Comparison of ENCODE assay signal across 16 cellular contexts in genomic region chr4:94933799-94934198, GRCh38.
DNase-seq lines count a peak whose midpoint lies in the region; ATAC-seq, FAIRE-seq and TF ChIP-seq lines count a peak whose summit lies in the region.
"Had no signal": no experiment of that assay in that cellular context is flagged by ENCODE, and none has a peak within 500 bp of the region (broad histone marks: within the 10 kb centered on the region; RNA-seq: fewer than 3 reads in every experiment).

No MANE protein-coding gene starts in this region.

- TF ChIP-seq POLR2A in A549 (IDR thresholded peaks at IDR 0.05; ENCODE audit: low read length) = no peak

- H3K9me3 ChIP-seq in A549 = no peaks in the 10 kb centered on the region

- peaks cover 80% of the 10 kb centered on the region for H3K4me1 ChIP-seq in A549

- H3K27ac ChIP-seq in A549 (peak overlapping the region; percentile 66 to 84), coronary artery (no peak overlapping the region)

- H3K4me3 ChIP-seq in A549 = no peak overlapping the region; the same call in 2 of the 3 replicates
- no peak overlapping the region for H3K4me3 ChIP-seq in fibroblast of the aortic adventitia (ENCODE audit: low read depth, low read length)
- H3K4me3 ChIP-seq in coronary artery = no peak overlapping the region

- TF ChIP-seq RAD21 in A549 (conservative IDR thresholded peaks at IDR 0.05 in 1 of 2, IDR thresholded peaks at IDR 0.05 in 1 of 2) (no peak), Ishikawa (IDR thresholded peaks at IDR 0.05; ENCODE audit: low read depth) (no peak)

- TF ChIP-seq EP300 in A549 (IDR thresholded peaks at IDR 0.05) (no peak), Ishikawa (IDR thresholded peaks at IDR 0.05; ENCODE audit: borderline replicate concordance) (no peak)

- DNase-seq in A549 (ENCODE audit: low read depth in 1 of 2, low spot score in 1 of 2) (peak in 1 of 2 experiments; percentile 60), astrocyte of the hippocampus (ENCODE audit: low read depth, low spot score) (peak; percentile 28), fibroblast of the aortic adventitia (ENCODE audit: low read depth) (peak; percentile 3), cerebellar nuclear complex (lab: John Stamatoyannopoulos, UW) (no peak), GM19240 (ENCODE audit: insufficient read length, low spot score) (no peak), coronary artery (ENCODE audit: low spot score) (no peak)
- no peak for DNase-seq in activated CD4-positive, alpha-beta T cell treated with anti-CD3 and anti-CD28 coated beads for 4 hours
- DNase-seq: 8988T, COR-L47, Karpas-422, NCI-H2029 treated with DMSO at 0.1 percent for 48 hours, NCI-H524, SIG-M5 had no signal

- POLR2A ChIA-PET in A549 (lab: Yijun Ruan, JAX) = no interaction called here

- no peak for TF ChIP-seq CTCF in A549 (IDR thresholded peaks at IDR 0.05)
- TF ChIP-seq CTCF in fibroblast of the aortic adventitia (IDR thresholded peaks at IDR 0.05; ENCODE audit: insufficient read depth, low read length) = no peak
- no peak for TF ChIP-seq CTCF in coronary artery (IDR thresholded peaks at IDR 0.05)

- peak overlapping the region; percentile 91 for H3K4me2 ChIP-seq in A549

- FAIRE-seq in A549 (lab: Jason Lieb, UNC) = no peak
- FAIRE-seq: HepG2, RCC 7860 had no signal

- CTCF ChIA-PET in A549 (lab: Yijun Ruan, JAX) = no interaction called here

- WGBS in A549 (ENCODE audit: missing lambda C conversion rate) = under 1% methylated on average over 4 of the region's 4 CpGs

- ATAC-seq in A549 = peak; percentile 56 to 84; a peak in 3 of 6 replicates
- ATAC-seq: HepG2 had no signal

TF ChIP-seq in A549, 52 proteins besides CTCF, POLR2A, EP300 and RAD21:
- peak; percentile 46; the same call in 1 of the 2 replicates for TF ChIP-seq GATA3 (IDR thresholded peaks at IDR 0.05; ENCODE audit: borderline replicate concordance)
- TF ChIP-seq BCL3 (IDR thresholded peaks at IDR 0.05) = no peak
- TF ChIP-seq MAX (IDR thresholded peaks at IDR 0.05) = 0 out of 2 replicates have a peak, but pooled peaks have one; percentile 16
TF ChIP-seq in A549: peak in this region for 2.

TF ChIP-seq in Ishikawa, 13 proteins besides CTCF, POLR2A, EP300 and RAD21:
- TF ChIP-seq TEAD4 (IDR thresholded peaks at IDR 0.05) (peak; percentile 38; the same call in 1 of the 2 replicates), FOXM1 (IDR thresholded peaks at IDR 0.05; ENCODE audit: borderline replicate concordance, low read depth) (no peak)

Comparison
In these comparisons a context has a peak if more than half of its experiments do, and no peak if none do; other contexts are left out.
1. DNase-seq: peak in astrocyte of the hippocampus (single experiment) and fibroblast of the aortic adventitia (single experiment); none in cerebellar nuclear complex (0 of 2), GM19240 (single experiment), activated CD4-positive, alpha-beta T cell treated with anti-CD3 and anti-CD28 coated beads for 4 hours (0 of 2) and coronary artery (single experiment).
2. H3K27ac ChIP-seq: peak in A549 (2 of 2); none in coronary artery (0 of 2).